Comparison of ENCODE assay signal across 8 cellular contexts in the genomic region with DNA sequence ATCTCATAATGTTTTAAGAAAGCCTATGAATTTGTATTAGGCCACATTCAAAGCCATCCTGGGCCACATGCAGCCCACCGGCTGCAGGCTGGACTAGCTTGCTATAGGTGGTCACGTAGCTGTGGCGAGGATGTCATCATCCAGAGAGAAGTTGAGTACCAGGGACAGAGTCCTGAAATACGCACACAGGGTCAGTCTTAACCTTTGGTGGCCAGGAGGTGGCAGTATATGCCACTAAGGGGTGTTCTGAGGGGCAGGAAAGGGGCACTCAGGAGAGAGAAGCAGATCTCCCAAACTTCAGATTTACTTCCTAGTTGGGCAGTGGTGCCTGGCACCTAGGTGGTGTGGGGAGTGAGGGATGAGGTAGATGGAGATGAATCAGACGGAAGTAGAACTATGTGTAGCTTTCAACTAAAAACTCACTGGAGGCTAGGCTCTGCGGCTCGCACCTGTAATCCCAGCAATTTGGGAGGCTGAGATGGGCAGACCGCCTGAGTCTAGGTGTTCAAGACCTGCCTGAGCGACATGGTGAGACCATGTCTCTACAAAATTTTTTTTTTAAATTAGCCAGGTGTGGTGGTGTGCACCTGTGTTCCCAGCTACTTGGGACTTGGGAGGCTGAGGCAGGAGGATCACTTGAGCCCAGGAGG. TPM values are rescaled to one million over a fixed set of nuclear protein-coding genes. Genes with fewer than 3 reads are reported as not detected.
DNase-seq lines count a peak whose midpoint lies in the region; ATAC-seq and TF ChIP-seq lines count a peak whose summit lies in the region.

No MANE protein-coding gene starts in this region.

- no peak overlapping the region for H3K4me3 Mint-ChIP-seq in stimulated activated naive CD8-positive, alpha-beta T cell treated with anti-CD3 and anti-CD28 coated beads, Interleukin-15, amount 100 ng/mL, for 72 hours

- no peak overlapping the region for H3K9ac ChIP-seq in colonic mucosa (ENCODE audit: low read depth in 2 of 2, low read length in 2 of 2)

- H3K27ac ChIP-seq in colonic mucosa, result no peak overlapping the region

- peak; percentile 68 for DNase-seq in BE2C
- DNase-seq in NCI-H2081 treated with DMSO at 0.1 percent for 48 hours (lab: John Stamatoyannopoulos, UW), result peak; percentile 42
- peak; percentile 41 for DNase-seq in UCSD-AML1 (lab: John Stamatoyannopoulos, UW; ENCODE audit: unreplicated experiment)
- peak; percentile 66 for DNase-seq in colonic mucosa
- peak; percentile 52 for DNase-seq in left lobe of liver (ENCODE audit: low spot score)
- DNase-seq in stimulated activated naive CD8-positive, alpha-beta T cell treated with anti-CD3 and anti-CD28 coated beads, Interleukin-15, amount 100 ng/mL, for 72 hours, result peak; percentile 41 to 50
- no peak for DNase-seq in cortex of kidney (lab: John Stamatoyannopoulos, UW)

- H3K4me3 ChIP-seq in BE2C (ENCODE audit: low read depth, low read length) (no peak overlapping the region), colonic mucosa (no peak overlapping the region)

- H3K9me3 ChIP-seq in BE2C (no peaks in the 10 kb centered on the region), colonic mucosa (no peaks in the 10 kb centered on the region)

- peaks cover under 1% of the 10 kb centered on the region; the same call in 1 of the 2 replicates for H3K27me3 ChIP-seq in BE2C
- no peaks in the 10 kb centered on the region for H3K27me3 ChIP-seq in colonic mucosa

- peak; percentile 60 for ATAC-seq in GM19463 (IDR thresholded peaks at IDR 0.05; ENCODE audit: unreplicated experiment)
- ATAC-seq in left lobe of liver, result peak; percentile 74
- ATAC-seq in stimulated activated naive CD8-positive, alpha-beta T cell treated with anti-CD3 and anti-CD28 coated beads, Interleukin-15, amount 100 ng/mL, for 72 hours, result peak; percentile 61

- TF ChIP-seq CTCF in BE2C (IDR thresholded peaks at IDR 0.05; ENCODE audit: low read depth, low read length) (peak; percentile 90), colonic mucosa (IDR thresholded peaks at IDR 0.05) (peak; percentile 87)

- H3K36me3 ChIP-seq in BE2C, result no peaks in the 10 kb centered on the region
- H3K36me3 ChIP-seq in colonic mucosa, result no peaks in the 10 kb centered on the region

- intact Hi-C loops in colonic mucosa (cut with DNase I), result loop anchor here (2.0 to 10.0 kb wide), 4 partner anchors 37 to 213 kb away; no protein-coding TSS in a partner anchor

- peaks cover 27% of the 10 kb centered on the region for H3K4me1 Mint-ChIP-seq in stimulated activated naive CD8-positive, alpha-beta T cell treated with anti-CD3 and anti-CD28 coated beads, Interleukin-15, amount 100 ng/mL, for 72 hours

- H3K4me1 ChIP-seq in BE2C, result peaks cover 5% of the 10 kb centered on the region; the same call in 1 of the 2 replicates
- no peaks in the 10 kb centered on the region for H3K4me1 ChIP-seq in colonic mucosa

- H3K27ac Mint-ChIP-seq in stimulated activated naive CD8-positive, alpha-beta T cell treated with anti-CD3 and anti-CD28 coated beads, Interleukin-15, amount 100 ng/mL, for 72 hours, result no peak overlapping the region

- H3K27me3 Mint-ChIP-seq in stimulated activated naive CD8-positive, alpha-beta T cell treated with anti-CD3 and anti-CD28 coated beads, Interleukin-15, amount 100 ng/mL, for 72 hours, result peaks cover 85% of the 10 kb centered on the region

- no peaks in the 10 kb centered on the region for H3K9me3 Mint-ChIP-seq in stimulated activated naive CD8-positive, alpha-beta T cell treated with anti-CD3 and anti-CD28 coated beads, Interleukin-15, amount 100 ng/mL, for 72 hours

RNA-seq across cellular contexts. Expression of a gene that starts 16.3 kb away (rescaled TPM):
- polyA plus RNA-seq in BE2C (2012; ENCODE audit: insufficient read depth, insufficient read length, low read depth), result 3.4 TPM
- total RNA-seq in colonic mucosa (10 to 100 TPM; 27.9 to 46.0 TPM), left lobe of liver (8.8 TPM)

RNA-seq across cellular contexts. Expression of a gene that starts 32.4 kb away (rescaled TPM):
- not detected for polyA plus RNA-seq in BE2C (2012; ENCODE audit: insufficient read depth, insufficient read length, low read depth)
- total RNA-seq in colonic mucosa, result under 1 TPM; 0.20 to 0.37 TPM
- total RNA-seq in left lobe of liver, result 0.08 TPM
